In genomic region chr6:8063762-8064637, GRCh38 we compare ENCODE assay signal across 1 cellular context.
TF ChIP-seq lines count a peak whose summit lies in the region.

TSS of gene BLOC1S5 (minus strand) at chr6:8064389. CDS start at chr6:8064376, 13 bp downstream.

TF ChIP-seq in HEK293, 187 proteins besides CTCF, POLR2A, EP300 and RAD21 (continued from another document and continues in another):
- TF ChIP-seq ZSCAN30 (tag by site-specific recombination; IDR thresholded peaks at IDR 0.05) (0 out of 2 replicates have a peak, but pooled peaks have one; percentile 55), ZNF155 (tag by site-specific recombination; IDR thresholded peaks at IDR 0.05) (no peak), ZNF701 (tag by site-specific recombination; IDR thresholded peaks at IDR 0.05) (no peak), ZBTB17 (tag by site-specific recombination; IDR thresholded peaks at IDR 0.05) (peak; percentile 83), ZNF600 (tag by site-specific recombination; IDR thresholded peaks at IDR 0.05) (peak; percentile 64; the same call in 1 of the 2 replicates), ZNF514 (tag by site-specific recombination; IDR thresholded peaks at IDR 0.05) (no peak), ZNF639 (tag by site-specific recombination; IDR thresholded peaks at IDR 0.05) (peak; percentile 73), PRDM1 (tag by site-specific recombination; IDR thresholded peaks at IDR 0.05) (peak; percentile 61), ZNF24 (tag by site-specific recombination; IDR thresholded peaks at IDR 0.05) (peak; percentile 74; the same call in 1 of the 2 replicates), ZNF645 (tag by site-specific recombination; IDR thresholded peaks at IDR 0.05) (0 out of 2 replicates have a peak, but pooled peaks have one; percentile 27), ZIC2 (tag by site-specific recombination; IDR thresholded peaks at IDR 0.05) (peak; percentile 94), KLF1 (tag by site-specific recombination; IDR thresholded peaks at IDR 0.05) (peak; percentile 43), PRDM4 (tag by site-specific recombination; IDR thresholded peaks at IDR 0.05) (no peak), YY1 (tag by site-specific recombination; IDR thresholded peaks at IDR 0.05) (peak; percentile 94), PRDM10 (tag by site-specific recombination; IDR thresholded peaks at IDR 0.05) (peak; percentile 46; the same call in 1 of the 2 replicates), ZNF398 (tag by site-specific recombination; IDR thresholded peaks at IDR 0.05) (0 out of 2 replicates have a peak, but pooled peaks have one; percentile 17), ZFHX2 (tag by site-specific recombination; conservative IDR thresholded peaks at IDR 0.05) (peak; percentile 90), REPIN1 (tag by site-specific recombination; IDR thresholded peaks at IDR 0.05; ENCODE audit: low read depth) (0 out of 2 replicates have a peak, but pooled peaks have one; percentile 65), ATF2 (tag by site-specific recombination; IDR thresholded peaks at IDR 0.05; ENCODE audit: low read depth) (no peak), GFI1B (tag by site-specific recombination; IDR thresholded peaks at IDR 0.05) (no peak), ZNF555 (tag by site-specific recombination; conservative IDR thresholded peaks at IDR 0.05) (no peak), ZNF18 (tag by site-specific recombination; IDR thresholded peaks at IDR 0.05) (0 out of 2 replicates have a peak, but pooled peaks have one; percentile 47), ZNF518A (tag by site-specific recombination; conservative IDR thresholded peaks at IDR 0.05; ENCODE audit: low read depth) (peak; percentile 94), PRDM6 (tag by site-specific recombination; IDR thresholded peaks at IDR 0.05) (peak; percentile 61), ZNF843 (tag by site-specific recombination; IDR thresholded peaks at IDR 0.05) (peak; percentile 70), ZNF629 (tag by site-specific recombination; IDR thresholded peaks at IDR 0.05) (peak; percentile 85), ZNF76 (tag by site-specific recombination; IDR thresholded peaks at IDR 0.05; ENCODE audit: borderline replicate concordance, low read depth) (peak; percentile 80), ZNF121 (tag by site-specific recombination; IDR thresholded peaks at IDR 0.05) (0 out of 2 replicates have a peak, but pooled peaks have one; percentile 8), ZBTB1 (tag by site-specific recombination; IDR thresholded peaks at IDR 0.05) (no peak), TRIM28 (IDR thresholded peaks at IDR 0.05; ENCODE audit: borderline replicate concordance, low read length) (no peak), ZNF580 (tag by site-specific recombination; IDR thresholded peaks at IDR 0.05) (0 out of 2 replicates have a peak, but pooled peaks have one; percentile 33)
